Comparison of ENCODE assay signal across 18 cellular contexts in genomic region chr13:89827552-89827951, GRCh38.
DNase-seq lines count a peak whose midpoint lies in the region; TF ChIP-seq lines count a peak whose summit lies in the region.
"Had no signal": no experiment of that assay in that cellular context is flagged by ENCODE, and none has a peak within 500 bp of the region (broad histone marks: within the 10 kb centered on the region; RNA-seq: fewer than 3 reads in every experiment).

No MANE protein-coding gene starts in this region.

- in situ Hi-C loops in mammary epithelial cell (cut with MboI; ENCODE audit: low sequenced_read_pairs in 2 of 2): no loop called here

- no peak overlapping the region for H3K4me3 Mint-ChIP-seq in MCF 10A (ENCODE audit: unreplicated experiment)

- no peak for TF ChIP-seq CTCF in mammary epithelial cell (conservative IDR thresholded peaks at IDR 0.05 in 1 of 2, IDR thresholded peaks at IDR 0.05 in 1 of 2; ENCODE audit: extremely low read depth in 1 of 2, insufficient read depth in 1 of 2, low read depth in 1 of 2, low read length in 2 of 2)
- TF ChIP-seq CTCF in MCF 10A (IDR thresholded peaks at IDR 0.05; ENCODE audit: unreplicated experiment): no peak
- TF ChIP-seq CTCF in choroid plexus epithelial cell (conservative IDR thresholded peaks at IDR 0.05; ENCODE audit: low read depth, low read length): no peak

- H3K9me3 Mint-ChIP-seq in MCF 10A (ENCODE audit: unreplicated experiment): no peaks in the 10 kb centered on the region

- no peaks in the 10 kb centered on the region for H3K36me3 ChIP-seq in mammary epithelial cell (ENCODE audit: insufficient read depth, low read length)
- H3K36me3 ChIP-seq: SJSA1 had no signal

- dilution Hi-C loops in mammary epithelial cell (cut with HindIII; ENCODE audit: low sequenced_read_pairs): no loop called here

- no peak overlapping the region for H3K4me2 ChIP-seq in mammary epithelial cell (ENCODE audit: insufficient read depth, low read depth, low read length)

- CTCF ChIA-PET in mammary epithelial cell (lab: Charles Lee; ENCODE audit: low non-redundant PET): no interaction called here
- CTCF ChIA-PET in MCF 10A (lab: Yijun Ruan, JAX): interaction anchor here (0.6 kb wide), 1 partner anchor 93 kb away, joined by 3 read pairs; no protein-coding TSS in a partner anchor

- no peak overlapping the region for H3K27ac ChIP-seq in mammary epithelial cell (ENCODE audit: insufficient read depth, low read depth, low read length)
- H3K27ac ChIP-seq: SJSA1 had no signal

- H3K4me1 ChIP-seq in mammary epithelial cell (ENCODE audit: insufficient read depth, low read length): no peaks in the 10 kb centered on the region
- H3K4me1 ChIP-seq: SJSA1 had no signal

- H3K4me1 Mint-ChIP-seq in MCF 10A (ENCODE audit: insufficient read depth, unreplicated experiment): no peaks in the 10 kb centered on the region

- BruUV-seq in mammary epithelial cell (replicated peaks; lab: Mats Ljungman, UMichigan) (no TSS peak), MCF 10A (replicated peaks; lab: Mats Ljungman, UMichigan) (no TSS peak)

- WGBS in mammary epithelial cell (ENCODE audit: low coverage, missing lambda C conversion rate): 44% methylated on average over 4 of the region's 4 CpGs

- H3K4me3 ChIP-seq in mammary epithelial cell (replicated peaks in 1 of 3; ENCODE audit: insufficient read depth in 1 of 3, low read depth in 2 of 3, low read length in 3 of 3) (no peak overlapping the region), choroid plexus epithelial cell (ENCODE audit: low read depth, low read length) (no peak overlapping the region)
- H3K4me3 ChIP-seq: GM12878, SJSA1 had no signal

- no peaks in the 10 kb centered on the region for H3K9me3 ChIP-seq in mammary epithelial cell (replicated peaks; ENCODE audit: insufficient read depth, low read length)
- H3K9me3 ChIP-seq: SJSA1 had no signal

- intact Hi-C loops in mammary epithelial cell (cut with micrococcal nuclease): no loop called here
- intact Hi-C loops in MCF 10A (cut with micrococcal nuclease): no loop called here
- intact Hi-C loops in cardiac septum (cut with DNase I): no loop called here

- H3K27me3 Mint-ChIP-seq in MCF 10A (ENCODE audit: insufficient read depth, unreplicated experiment): no peaks in the 10 kb centered on the region

- POLR2A ChIA-PET in MCF 10A (lab: Yijun Ruan, JAX): no interaction called here

- no peak for DNase-seq in mammary epithelial cell
- no peak for DNase-seq in MCF 10A (ENCODE audit: unreplicated experiment)
- DNase-seq in choroid plexus epithelial cell (ENCODE audit: low read depth): peak; percentile 15
- DNase-seq in midbrain (lab: John Stamatoyannopoulos, UW): peak; percentile 25
- no peak for DNase-seq in cardiac septum (ENCODE audit: low spot score)
- DNase-seq in activated CD8-positive, alpha-beta memory T cell treated with anti-CD3 and anti-CD28 coated beads for 24 hours: no peak
- DNase-seq in stimulated activated naive CD4-positive, alpha-beta T cell (lab: John Stamatoyannopoulos, UW): no peak
- no peak for DNase-seq in effector CD8-positive, alpha-beta T cell (lab: John Stamatoyannopoulos, UW)
- DNase-seq: 8988T, DND-41, GDM1, KBM-7, NCI-H1048, NCI-H1436 treated with DMSO at 0.1 percent for 48 hours, NCI-H2081, NCI-H774 had no signal

- H3K36me3 Mint-ChIP-seq in MCF 10A (ENCODE audit: insufficient read depth, unreplicated experiment): no peaks in the 10 kb centered on the region

- no peaks in the 10 kb centered on the region for H3K79me2 ChIP-seq in mammary epithelial cell (ENCODE audit: insufficient read depth, low read length)

- peak overlapping the region; percentile 63 for H2AFZ ChIP-seq in mammary epithelial cell (ENCODE audit: low read depth, low read length)

- H3K9ac ChIP-seq in mammary epithelial cell (ENCODE audit: insufficient read depth, low read length): no peak overlapping the region

- H3K27me3 ChIP-seq in mammary epithelial cell (ENCODE audit: insufficient read depth, low read length): no peaks in the 10 kb centered on the region
- H3K27me3 ChIP-seq: SJSA1 had no signal

- H4K20me1 ChIP-seq in mammary epithelial cell (ENCODE audit: insufficient read depth, low read length): no peaks in the 10 kb centered on the region

- H3K27ac Mint-ChIP-seq in MCF 10A (ENCODE audit: low read depth, unreplicated experiment): no peak overlapping the region

Comparison
In these comparisons a context has a peak if more than half of its experiments do, and no peak if none do; other contexts are left out.
1. DNase-seq: peak in choroid plexus epithelial cell (single experiment) and midbrain (single experiment); none in mammary epithelial cell (single experiment), MCF 10A (single experiment), cardiac septum (single experiment), activated CD8-positive, alpha-beta memory T cell treated with anti-CD3 and anti-CD28 coated beads for 24 hours (single experiment), stimulated activated naive CD4-positive, alpha-beta T cell (0 of 6) and effector CD8-positive, alpha-beta T cell (single experiment).